ENCODE assay signal across 1 cellular context in genomic region chr1:173408886-173409285, GRCh38.
TF ChIP-seq lines count a peak whose summit lies in the region.

No MANE protein-coding gene starts in this region.

TF ChIP-seq in IMR-90, 13 proteins besides CTCF, POLR2A, EP300 and RAD21:
- no peak for TF ChIP-seq CEBPB (IDR thresholded peaks at IDR 0.05; ENCODE audit: low read depth, low read length)
